Comparison of ENCODE assay signal across 27 cellular contexts in genomic region chr7:152979376-152979775, GRCh38.
"Had no signal": no experiment of that assay in that cellular context is flagged by ENCODE, and none has a peak within 500 bp of the region (broad histone marks: within the 10 kb centered on the region; RNA-seq: fewer than 3 reads in every experiment).

No MANE protein-coding gene starts in this region.

- H3K4me3 Mint-ChIP-seq: activated CD4-positive, alpha-beta memory T cell treated with anti-CD3 and anti-CD28 coated beads for 36 hours; activated CD4-positive, alpha-beta T cell treated with anti-CD3 and anti-CD28 coated beads for 36 hours; activated CD4-positive, alpha-beta T cell treated with anti-CD3 and anti-CD28 coated beads, Interleukin-2, amount 10 ng/mL, durations not matched to agents 24 days and 14 days; activated naive CD4-positive, alpha-beta T cell treated with anti-CD3 and anti-CD28 coated beads, Interleukin-2, amount 10 ng/mL, durations not matched to agents 7 days and 5 days; activated naive CD8-positive, alpha-beta T cell treated with anti-CD3 and anti-CD28 coated beads, Interleukin-2, amount 10 ng/mL, durations not matched to agents 7 days and 5 days; activated T-cell treated with anti-CD3 and anti-CD28 coated beads, Interleukin-2, amount 50 U/mL, for 24 hours; activated T-cell treated with anti-CD3 and anti-CD28 coated beads, Interleukin-2, amount 50 U/mL, for 72 hours; central memory CD8-positive, alpha-beta T cell; dendritic cell treated with granulocyte-macrophage colony-stimulating factor and Interleukin-4, amounts not matched to agents 40 ng/mL and 50 ng/mL, for 4 days; endodermal cell had no signal

- H3K27me3 Mint-ChIP-seq: activated CD4-positive, alpha-beta memory T cell treated with anti-CD3 and anti-CD28 coated beads for 36 hours; activated CD4-positive, alpha-beta T cell treated with anti-CD3 and anti-CD28 coated beads, Interleukin-2, amount 10 ng/mL, durations not matched to agents 24 days and 14 days; activated naive CD4-positive, alpha-beta T cell treated with anti-CD3 and anti-CD28 coated beads, Interleukin-2, amount 10 ng/mL, durations not matched to agents 7 days and 5 days; dendritic cell treated with granulocyte-macrophage colony-stimulating factor and Interleukin-4, amounts not matched to agents 40 ng/mL and 50 ng/mL, for 4 days had no signal

- H3K4me1 Mint-ChIP-seq: activated CD4-positive, alpha-beta T cell treated with anti-CD3 and anti-CD28 coated beads for 36 hours; activated CD4-positive, alpha-beta T cell treated with anti-CD3 and anti-CD28 coated beads, Interleukin-2, amount 10 ng/mL, durations not matched to agents 24 days and 14 days; activated naive CD4-positive, alpha-beta T cell treated with anti-CD3 and anti-CD28 coated beads, Interleukin-2, amount 10 ng/mL, durations not matched to agents 7 days and 5 days; activated naive CD8-positive, alpha-beta T cell treated with anti-CD3 and anti-CD28 coated beads, Interleukin-2, amount 10 ng/mL, durations not matched to agents 7 days and 5 days; central memory CD8-positive, alpha-beta T cell had no signal

- H3K4me1 ChIP-seq: foreskin keratinocyte, gastrocnemius medialis had no signal

- H3K4me3 ChIP-seq: coronary artery, dorsolateral prefrontal cortex, gastrocnemius medialis had no signal

- H3K27ac Mint-ChIP-seq: activated CD4-positive, alpha-beta memory T cell treated with anti-CD3 and anti-CD28 coated beads for 36 hours; activated CD4-positive, alpha-beta T cell treated with anti-CD3 and anti-CD28 coated beads for 36 hours; activated CD4-positive, alpha-beta T cell treated with anti-CD3 and anti-CD28 coated beads, Interleukin-2, amount 10 ng/mL, durations not matched to agents 24 days and 14 days; activated naive CD4-positive, alpha-beta T cell treated with anti-CD3 and anti-CD28 coated beads, Interleukin-2, amount 10 ng/mL, durations not matched to agents 7 days and 5 days; activated naive CD4-positive, alpha-beta T cell treated with anti-CD3 and anti-CD28 coated beads, Interleukin-2, amount 50 U/mL, for 72 hours; activated naive CD8-positive, alpha-beta T cell treated with anti-CD3 and anti-CD28 coated beads, Interleukin-2, amount 10 ng/mL, durations not matched to agents 7 days and 5 days; activated T-cell treated with anti-CD3 and anti-CD28 coated beads, Interleukin-2, amount 50 U/mL, for 24 hours; activated T-cell treated with anti-CD3 and anti-CD28 coated beads, Interleukin-2, amount 50 U/mL, for 72 hours; dendritic cell treated with granulocyte-macrophage colony-stimulating factor and Interleukin-4, amounts not matched to agents 40 ng/mL and 50 ng/mL, for 4 days; endodermal cell had no signal

- DNase-seq: activated CD4-positive, alpha-beta memory T cell treated with anti-CD3 and anti-CD28 coated beads for 36 hours; activated CD4-positive, alpha-beta T cell treated with anti-CD3 and anti-CD28 coated beads for 36 hours; activated CD4-positive, alpha-beta T cell treated with anti-CD3 and anti-CD28 coated beads, Interleukin-2, amount 10 ng/mL, durations not matched to agents 24 days and 14 days; activated CD4-positive, CD25-positive, alpha-beta regulatory T cell; activated CD4-positive, CD25-positive, alpha-beta regulatory T cell treated with anti-CD3 and anti-CD28 coated beads, Interleukin-2, amount 50 U/mL, for 72 hours; activated CD8-positive, alpha-beta memory T cell treated with anti-CD3 and anti-CD28 coated beads, Interleukin-2, amount 50 U/mL, for 48 hours; activated gamma-delta T cell; activated naive CD4-positive, alpha-beta T cell; activated naive CD4-positive, alpha-beta T cell treated with anti-CD3 and anti-CD28 coated beads, Interleukin-2, amount 10 ng/mL, durations not matched to agents 7 days and 5 days; activated naive CD8-positive, alpha-beta T cell treated with anti-CD3 and anti-CD28 coated beads, Interleukin-2, amount 10 ng/mL, durations not matched to agents 7 days and 5 days; activated T-cell treated with anti-CD3 and anti-CD28 coated beads for 4 hours; activated T-cell treated with anti-CD3 and anti-CD28 coated beads, Interleukin-2, amount 50 U/mL, for 24 hours; activated T-cell treated with anti-CD3 and anti-CD28 coated beads, Interleukin-2, amount 50 U/mL, for 72 hours; amniotic stem cell; anterior cingulate cortex; brain microvascular endothelial cell; dorsolateral prefrontal cortex; effector memory CD4-positive, alpha-beta T cell; endodermal cell; foreskin keratinocyte; gastrocnemius medialis; glutamatergic neuron; T-helper 2 cell had no signal

- H3K27ac ChIP-seq: brain microvascular endothelial cell, coronary artery, dorsolateral prefrontal cortex, foreskin keratinocyte, gastrocnemius medialis had no signal

- H3K27me3 ChIP-seq: brain microvascular endothelial cell, dorsolateral prefrontal cortex, foreskin keratinocyte, gastrocnemius medialis had no signal

- H3K36me3 ChIP-seq: brain microvascular endothelial cell, gastrocnemius medialis had no signal

- H3K9me3 Mint-ChIP-seq: activated CD4-positive, alpha-beta memory T cell treated with anti-CD3 and anti-CD28 coated beads for 36 hours; activated CD4-positive, alpha-beta T cell treated with anti-CD3 and anti-CD28 coated beads, Interleukin-2, amount 10 ng/mL, durations not matched to agents 24 days and 14 days; activated naive CD4-positive, alpha-beta T cell treated with anti-CD3 and anti-CD28 coated beads, Interleukin-2, amount 10 ng/mL, durations not matched to agents 7 days and 5 days; activated naive CD4-positive, alpha-beta T cell treated with anti-CD3 and anti-CD28 coated beads, Interleukin-2, amount 50 U/mL, for 72 hours; activated T-cell treated with anti-CD3 and anti-CD28 coated beads, Interleukin-2, amount 50 U/mL, for 24 hours; central memory CD8-positive, alpha-beta T cell had no signal

- H3K9me3 ChIP-seq: gastrocnemius medialis had no signal

- H3K36me3 Mint-ChIP-seq: activated CD4-positive, alpha-beta memory T cell treated with anti-CD3 and anti-CD28 coated beads for 36 hours; activated naive CD4-positive, alpha-beta T cell treated with anti-CD3 and anti-CD28 coated beads, Interleukin-2, amount 10 ng/mL, durations not matched to agents 7 days and 5 days; activated naive CD4-positive, alpha-beta T cell treated with anti-CD3 and anti-CD28 coated beads, Interleukin-2, amount 50 U/mL, for 72 hours; activated naive CD8-positive, alpha-beta T cell treated with anti-CD3 and anti-CD28 coated beads, Interleukin-2, amount 10 ng/mL, durations not matched to agents 7 days and 5 days had no signal
